In the genomic region with DNA sequence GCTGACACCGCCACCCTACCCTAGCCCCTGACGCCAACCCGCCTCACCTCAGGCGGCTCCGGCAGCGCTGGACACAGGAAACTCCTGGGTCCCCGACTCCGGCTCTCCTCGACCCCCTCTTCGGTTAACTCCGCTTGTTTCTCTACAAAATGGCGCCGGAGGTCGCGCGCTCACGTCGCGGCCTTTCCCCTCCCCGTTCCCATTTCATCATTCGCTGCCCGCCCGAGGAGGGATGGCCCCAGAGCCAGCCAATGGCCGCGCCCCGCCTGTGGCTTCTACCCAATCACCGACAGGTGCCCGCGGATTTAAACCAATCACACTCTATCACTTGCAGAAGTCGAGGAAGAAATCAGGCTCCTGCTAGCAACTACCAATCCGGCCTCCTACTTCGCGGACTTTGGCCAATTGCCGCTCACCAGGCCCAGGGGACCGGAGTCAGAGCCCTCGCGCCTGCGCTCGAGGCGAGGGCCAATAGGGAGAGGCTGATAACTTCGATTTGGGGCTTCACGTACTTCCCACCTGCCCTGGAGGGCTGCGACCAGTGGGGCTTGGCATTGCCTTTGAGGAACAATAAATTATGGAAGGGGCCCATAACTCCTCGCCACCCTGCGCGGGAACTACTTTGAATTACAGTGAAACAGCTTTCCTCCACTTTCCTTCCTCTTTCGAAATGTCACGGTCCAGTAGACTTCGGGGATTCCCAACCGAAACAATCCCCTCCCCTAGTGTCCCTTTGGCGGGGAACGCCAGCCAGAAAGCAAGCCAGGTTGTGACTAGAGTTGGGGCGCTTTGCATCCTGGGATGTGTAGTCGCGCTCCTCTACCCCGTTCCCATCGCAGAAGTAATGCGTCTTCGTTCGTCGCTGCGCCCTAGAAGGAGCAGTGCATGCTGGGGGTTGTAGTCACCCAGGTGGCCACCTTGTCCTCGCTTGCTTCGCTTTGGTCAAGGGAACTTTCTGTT, we compare ENCODE assay signal across 1 cellular context.
TF ChIP-seq lines count a peak whose summit lies in the region.

A gene (minus strand): TSS at position 146 of the 960 bp plus-strand sequence. CDS start 30,489 bp downstream, outside the sequence.

TF ChIP-seq in K562, 482 proteins besides CTCF, POLR2A, EP300 and RAD21 (continued from another document and continues in another):
- TF ChIP-seq, protein P1, sequence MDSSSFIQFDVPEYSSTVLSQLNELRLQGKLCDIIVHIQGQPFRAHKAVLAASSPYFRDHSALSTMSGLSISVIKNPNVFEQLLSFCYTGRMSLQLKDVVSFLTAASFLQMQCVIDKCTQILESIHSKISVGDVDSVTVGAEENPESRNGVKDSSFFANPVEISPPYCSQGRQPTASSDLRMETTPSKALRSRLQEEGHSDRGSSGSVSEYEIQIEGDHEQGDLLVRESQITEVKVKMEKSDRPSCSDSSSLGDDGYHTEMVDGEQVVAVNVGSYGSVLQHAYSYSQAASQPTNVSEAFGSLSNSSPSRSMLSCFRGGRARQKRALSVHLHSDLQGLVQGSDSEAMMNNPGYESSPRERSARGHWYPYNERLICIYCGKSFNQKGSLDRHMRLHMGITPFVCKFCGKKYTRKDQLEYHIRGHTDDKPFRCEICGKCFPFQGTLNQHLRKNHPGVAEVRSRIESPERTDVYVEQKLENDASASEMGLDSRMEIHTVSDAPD (CRISPR knock-in tag; IDR thresholded peaks at IDR 0.05), result no peak
- TF ChIP-seq NR2F6 (CRISPR knock-in tag; IDR thresholded peaks at IDR 0.05) (no peak), RBBP5 (IDR thresholded peaks at IDR 0.05; ENCODE audit: borderline replicate concordance, insufficient read depth, low read length, poor library complexity, severe bottlenecking) (peak; percentile 50), ZSCAN29 (IDR thresholded peaks at IDR 0.05) (no peak), NFYB (IDR thresholded peaks at IDR 0.05; ENCODE audit: extremely low read depth, insufficient read length) (peak; percentile 97), E2F3 (CRISPR knock-in tag; IDR thresholded peaks at IDR 0.05) (peak; percentile 76), JUND (IDR thresholded peaks at IDR 0.05; ENCODE audit: borderline replicate concordance, low read depth, low read length) (peak; percentile 68), JUND (tag; IDR thresholded peaks at IDR 0.05; ENCODE audit: borderline replicate concordance, low read depth, low read length) (peak; percentile 65; the same call in 2 of the 3 replicates), TCF3 (CRISPR knock-in tag; IDR thresholded peaks at IDR 0.05) (no peak), TBP (optimal IDR thresholded peaks at IDR 0.05; ENCODE audit: low read depth, low read length) (peak; percentile 89), KHSRP (IDR thresholded peaks at IDR 0.05) (no peak; the same call in 1 of the 2 replicates), CHD4 (IDR thresholded peaks at IDR 0.05; ENCODE audit: insufficient read depth, insufficient replicate concordance, low read depth, low read length, poor library complexity, severe bottlenecking) (no peak), TAF7 (tag; IDR thresholded peaks at IDR 0.05) (peak; percentile 93), PURB (CRISPR knock-in tag; IDR thresholded peaks at IDR 0.05; ENCODE audit: low read depth) (no peak), NR1H2 (CRISPR knock-in tag; IDR thresholded peaks at IDR 0.05) (no peak), RFX7 (CRISPR knock-in tag; IDR thresholded peaks at IDR 0.05) (no peak), FOSL1 (tag; conservative IDR thresholded peaks at IDR 0.05) (no peak)
- TF ChIP-seq, protein P2, sequence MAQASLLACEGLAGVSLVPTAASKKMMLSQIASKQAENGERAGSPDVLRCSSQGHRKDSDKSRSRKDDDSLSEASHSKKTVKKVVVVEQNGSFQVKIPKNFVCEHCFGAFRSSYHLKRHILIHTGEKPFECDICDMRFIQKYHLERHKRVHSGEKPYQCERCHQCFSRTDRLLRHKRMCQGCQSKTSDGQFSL (CRISPR knock-in tag; IDR thresholded peaks at IDR 0.05), result no peak
- TF ChIP-seq, protein P2 (tag; IDR thresholded peaks at IDR 0.05), result no peak
- TF ChIP-seq, protein P3, sequence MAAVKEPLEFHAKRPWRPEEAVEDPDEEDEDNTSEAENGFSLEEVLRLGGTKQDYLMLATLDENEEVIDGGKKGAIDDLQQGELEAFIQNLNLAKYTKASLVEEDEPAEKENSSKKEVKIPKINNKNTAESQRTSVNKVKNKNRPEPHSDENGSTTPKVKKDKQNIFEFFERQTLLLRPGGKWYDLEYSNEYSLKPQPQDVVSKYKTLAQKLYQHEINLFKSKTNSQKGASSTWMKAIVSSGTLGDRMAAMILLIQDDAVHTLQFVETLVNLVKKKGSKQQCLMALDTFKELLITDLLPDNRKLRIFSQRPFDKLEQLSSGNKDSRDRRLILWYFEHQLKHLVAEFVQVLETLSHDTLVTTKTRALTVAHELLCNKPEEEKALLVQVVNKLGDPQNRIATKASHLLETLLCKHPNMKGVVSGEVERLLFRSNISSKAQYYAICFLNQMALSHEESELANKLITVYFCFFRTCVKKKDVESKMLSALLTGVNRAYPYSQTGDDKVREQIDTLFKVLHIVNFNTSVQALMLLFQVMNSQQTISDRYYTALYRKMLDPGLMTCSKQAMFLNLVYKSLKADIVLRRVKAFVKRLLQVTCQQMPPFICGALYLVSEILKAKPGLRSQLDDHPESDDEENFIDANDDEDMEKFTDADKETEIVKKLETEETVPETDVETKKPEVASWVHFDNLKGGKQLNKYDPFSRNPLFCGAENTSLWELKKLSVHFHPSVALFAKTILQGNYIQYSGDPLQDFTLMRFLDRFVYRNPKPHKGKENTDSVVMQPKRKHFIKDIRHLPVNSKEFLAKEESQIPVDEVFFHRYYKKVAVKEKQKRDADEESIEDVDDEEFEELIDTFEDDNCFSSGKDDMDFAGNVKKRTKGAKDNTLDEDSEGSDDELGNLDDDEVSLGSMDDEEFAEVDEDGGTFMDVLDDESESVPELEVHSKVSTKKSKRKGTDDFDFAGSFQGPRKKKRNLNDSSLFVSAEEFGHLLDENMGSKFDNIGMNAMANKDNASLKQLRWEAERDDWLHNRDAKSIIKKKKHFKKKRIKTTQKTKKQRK (IDR thresholded peaks at IDR 0.05; ENCODE audit: borderline replicate concordance, low read depth, low read length), result peak; percentile 73; the same call in 1 of the 2 replicates
- TF ChIP-seq, protein P4, sequence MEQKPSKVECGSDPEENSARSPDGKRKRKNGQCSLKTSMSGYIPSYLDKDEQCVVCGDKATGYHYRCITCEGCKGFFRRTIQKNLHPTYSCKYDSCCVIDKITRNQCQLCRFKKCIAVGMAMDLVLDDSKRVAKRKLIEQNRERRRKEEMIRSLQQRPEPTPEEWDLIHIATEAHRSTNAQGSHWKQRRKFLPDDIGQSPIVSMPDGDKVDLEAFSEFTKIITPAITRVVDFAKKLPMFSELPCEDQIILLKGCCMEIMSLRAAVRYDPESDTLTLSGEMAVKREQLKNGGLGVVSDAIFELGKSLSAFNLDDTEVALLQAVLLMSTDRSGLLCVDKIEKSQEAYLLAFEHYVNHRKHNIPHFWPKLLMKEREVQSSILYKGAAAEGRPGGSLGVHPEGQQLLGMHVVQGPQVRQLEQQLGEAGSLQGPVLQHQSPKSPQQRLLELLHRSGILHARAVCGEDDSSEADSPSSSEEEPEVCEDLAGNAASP (IDR thresholded peaks at IDR 0.05), result no peak
- TF ChIP-seq, protein P5, sequence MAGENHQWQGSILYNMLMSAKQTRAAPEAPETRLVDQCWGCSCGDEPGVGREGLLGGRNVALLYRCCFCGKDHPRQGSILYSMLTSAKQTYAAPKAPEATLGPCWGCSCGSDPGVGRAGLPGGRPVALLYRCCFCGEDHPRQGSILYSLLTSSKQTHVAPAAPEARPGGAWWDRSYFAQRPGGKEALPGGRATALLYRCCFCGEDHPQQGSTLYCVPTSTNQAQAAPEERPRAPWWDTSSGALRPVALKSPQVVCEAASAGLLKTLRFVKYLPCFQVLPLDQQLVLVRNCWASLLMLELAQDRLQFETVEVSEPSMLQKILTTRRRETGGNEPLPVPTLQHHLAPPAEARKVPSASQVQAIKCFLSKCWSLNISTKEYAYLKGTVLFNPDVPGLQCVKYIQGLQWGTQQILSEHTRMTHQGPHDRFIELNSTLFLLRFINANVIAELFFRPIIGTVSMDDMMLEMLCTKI (IDR thresholded peaks at IDR 0.05; ENCODE audit: partially characterized antibody), result no peak
- TF ChIP-seq, protein P6, sequence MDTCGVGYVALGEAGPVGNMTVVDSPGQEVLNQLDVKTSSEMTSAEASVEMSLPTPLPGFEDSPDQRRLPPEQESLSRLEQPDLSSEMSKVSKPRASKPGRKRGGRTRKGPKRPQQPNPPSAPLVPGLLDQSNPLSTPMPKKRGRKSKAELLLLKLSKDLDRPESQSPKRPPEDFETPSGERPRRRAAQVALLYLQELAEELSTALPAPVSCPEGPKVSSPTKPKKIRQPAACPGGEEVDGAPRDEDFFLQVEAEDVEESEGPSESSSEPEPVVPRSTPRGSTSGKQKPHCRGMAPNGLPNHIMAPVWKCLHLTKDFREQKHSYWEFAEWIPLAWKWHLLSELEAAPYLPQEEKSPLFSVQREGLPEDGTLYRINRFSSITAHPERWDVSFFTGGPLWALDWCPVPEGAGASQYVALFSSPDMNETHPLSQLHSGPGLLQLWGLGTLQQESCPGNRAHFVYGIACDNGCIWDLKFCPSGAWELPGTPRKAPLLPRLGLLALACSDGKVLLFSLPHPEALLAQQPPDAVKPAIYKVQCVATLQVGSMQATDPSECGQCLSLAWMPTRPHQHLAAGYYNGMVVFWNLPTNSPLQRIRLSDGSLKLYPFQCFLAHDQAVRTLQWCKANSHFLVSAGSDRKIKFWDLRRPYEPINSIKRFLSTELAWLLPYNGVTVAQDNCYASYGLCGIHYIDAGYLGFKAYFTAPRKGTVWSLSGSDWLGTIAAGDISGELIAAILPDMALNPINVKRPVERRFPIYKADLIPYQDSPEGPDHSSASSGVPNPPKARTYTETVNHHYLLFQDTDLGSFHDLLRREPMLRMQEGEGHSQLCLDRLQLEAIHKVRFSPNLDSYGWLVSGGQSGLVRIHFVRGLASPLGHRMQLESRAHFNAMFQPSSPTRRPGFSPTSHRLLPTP (IDR thresholded peaks at IDR 0.05; ENCODE audit: borderline replicate concordance, extremely low read depth, insufficient read length), result no peak
- TF ChIP-seq, protein P7, sequence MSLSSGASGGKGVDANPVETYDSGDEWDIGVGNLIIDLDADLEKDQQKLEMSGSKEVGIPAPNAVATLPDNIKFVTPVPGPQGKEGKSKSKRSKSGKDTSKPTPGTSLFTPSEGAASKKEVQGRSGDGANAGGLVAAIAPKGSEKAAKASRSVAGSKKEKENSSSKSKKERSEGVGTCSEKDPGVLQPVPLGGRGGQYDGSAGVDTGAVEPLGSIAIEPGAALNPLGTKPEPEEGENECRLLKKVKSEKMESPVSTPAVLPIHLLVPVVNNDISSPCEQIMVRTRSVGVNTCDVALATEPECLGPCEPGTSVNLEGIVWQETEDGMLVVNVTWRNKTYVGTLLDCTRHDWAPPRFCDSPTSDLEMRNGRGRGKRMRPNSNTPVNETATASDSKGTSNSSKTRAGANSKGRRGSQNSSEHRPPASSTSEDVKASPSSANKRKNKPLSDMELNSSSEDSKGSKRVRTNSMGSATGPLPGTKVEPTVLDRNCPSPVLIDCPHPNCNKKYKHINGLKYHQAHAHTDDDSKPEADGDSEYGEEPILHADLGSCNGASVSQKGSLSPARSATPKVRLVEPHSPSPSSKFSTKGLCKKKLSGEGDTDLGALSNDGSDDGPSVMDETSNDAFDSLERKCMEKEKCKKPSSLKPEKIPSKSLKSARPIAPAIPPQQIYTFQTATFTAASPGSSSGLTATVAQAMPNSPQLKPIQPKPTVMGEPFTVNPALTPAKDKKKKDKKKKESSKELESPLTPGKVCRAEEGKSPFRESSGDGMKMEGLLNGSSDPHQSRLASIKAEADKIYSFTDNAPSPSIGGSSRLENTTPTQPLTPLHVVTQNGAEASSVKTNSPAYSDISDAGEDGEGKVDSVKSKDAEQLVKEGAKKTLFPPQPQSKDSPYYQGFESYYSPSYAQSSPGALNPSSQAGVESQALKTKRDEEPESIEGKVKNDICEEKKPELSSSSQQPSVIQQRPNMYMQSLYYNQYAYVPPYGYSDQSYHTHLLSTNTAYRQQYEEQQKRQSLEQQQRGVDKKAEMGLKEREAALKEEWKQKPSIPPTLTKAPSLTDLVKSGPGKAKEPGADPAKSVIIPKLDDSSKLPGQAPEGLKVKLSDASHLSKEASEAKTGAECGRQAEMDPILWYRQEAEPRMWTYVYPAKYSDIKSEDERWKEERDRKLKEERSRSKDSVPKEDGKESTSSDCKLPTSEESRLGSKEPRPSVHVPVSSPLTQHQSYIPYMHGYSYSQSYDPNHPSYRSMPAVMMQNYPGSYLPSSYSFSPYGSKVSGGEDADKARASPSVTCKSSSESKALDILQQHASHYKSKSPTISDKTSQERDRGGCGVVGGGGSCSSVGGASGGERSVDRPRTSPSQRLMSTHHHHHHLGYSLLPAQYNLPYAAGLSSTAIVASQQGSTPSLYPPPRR (CRISPR knock-in tag; IDR thresholded peaks at IDR 0.05; ENCODE audit: borderline replicate concordance), result no peak
- TF ChIP-seq, protein P8, sequence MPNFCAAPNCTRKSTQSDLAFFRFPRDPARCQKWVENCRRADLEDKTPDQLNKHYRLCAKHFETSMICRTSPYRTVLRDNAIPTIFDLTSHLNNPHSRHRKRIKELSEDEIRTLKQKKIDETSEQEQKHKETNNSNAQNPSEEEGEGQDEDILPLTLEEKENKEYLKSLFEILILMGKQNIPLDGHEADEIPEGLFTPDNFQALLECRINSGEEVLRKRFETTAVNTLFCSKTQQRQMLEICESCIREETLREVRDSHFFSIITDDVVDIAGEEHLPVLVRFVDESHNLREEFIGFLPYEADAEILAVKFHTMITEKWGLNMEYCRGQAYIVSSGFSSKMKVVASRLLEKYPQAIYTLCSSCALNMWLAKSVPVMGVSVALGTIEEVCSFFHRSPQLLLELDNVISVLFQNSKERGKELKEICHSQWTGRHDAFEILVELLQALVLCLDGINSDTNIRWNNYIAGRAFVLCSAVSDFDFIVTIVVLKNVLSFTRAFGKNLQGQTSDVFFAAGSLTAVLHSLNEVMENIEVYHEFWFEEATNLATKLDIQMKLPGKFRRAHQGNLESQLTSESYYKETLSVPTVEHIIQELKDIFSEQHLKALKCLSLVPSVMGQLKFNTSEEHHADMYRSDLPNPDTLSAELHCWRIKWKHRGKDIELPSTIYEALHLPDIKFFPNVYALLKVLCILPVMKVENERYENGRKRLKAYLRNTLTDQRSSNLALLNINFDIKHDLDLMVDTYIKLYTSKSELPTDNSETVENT (CRISPR knock-in tag; IDR thresholded peaks at IDR 0.05), result peak; percentile 19; the same call in 1 of the 2 replicates
- TF ChIP-seq, protein P9, sequence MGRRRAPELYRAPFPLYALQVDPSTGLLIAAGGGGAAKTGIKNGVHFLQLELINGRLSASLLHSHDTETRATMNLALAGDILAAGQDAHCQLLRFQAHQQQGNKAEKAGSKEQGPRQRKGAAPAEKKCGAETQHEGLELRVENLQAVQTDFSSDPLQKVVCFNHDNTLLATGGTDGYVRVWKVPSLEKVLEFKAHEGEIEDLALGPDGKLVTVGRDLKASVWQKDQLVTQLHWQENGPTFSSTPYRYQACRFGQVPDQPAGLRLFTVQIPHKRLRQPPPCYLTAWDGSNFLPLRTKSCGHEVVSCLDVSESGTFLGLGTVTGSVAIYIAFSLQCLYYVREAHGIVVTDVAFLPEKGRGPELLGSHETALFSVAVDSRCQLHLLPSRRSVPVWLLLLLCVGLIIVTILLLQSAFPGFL (CRISPR knock-in tag; IDR thresholded peaks at IDR 0.05), result no peak
